Comparison of ENCODE assay signal across 23 cellular contexts in the genomic region with DNA sequence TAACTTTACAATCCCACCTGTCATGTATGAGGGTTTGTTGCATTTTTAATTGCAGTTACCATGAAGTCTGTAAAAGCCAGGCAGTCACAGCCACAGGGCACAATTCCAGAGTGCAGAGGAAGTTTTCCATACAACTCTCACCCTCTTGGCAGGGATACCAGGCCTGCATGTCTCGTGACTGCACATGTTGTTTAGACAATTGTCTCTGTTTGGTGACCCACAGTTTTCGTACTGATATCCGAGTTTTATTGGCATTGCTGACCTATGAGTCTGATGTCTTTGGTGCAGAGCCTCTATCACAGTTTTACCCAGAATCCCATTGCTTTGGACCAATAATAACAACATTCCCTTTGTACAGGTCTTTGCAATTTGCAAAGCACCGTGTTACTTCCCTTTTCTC. TPM values are rescaled to one million over a fixed set of nuclear protein-coding genes. Genes with fewer than 3 reads are reported as not detected.
DNase-seq lines count a peak whose midpoint lies in the region; ATAC-seq, FAIRE-seq and TF ChIP-seq lines count a peak whose summit lies in the region.
"Had no signal": no experiment of that assay in that cellular context is flagged by ENCODE, and none has a peak within 500 bp of the region (broad histone marks: within the 10 kb centered on the region; RNA-seq: fewer than 3 reads in every experiment).

No MANE protein-coding gene starts in this region.

- TF ChIP-seq CTCF in LNCaP clone FGC (IDR thresholded peaks at IDR 0.05; ENCODE audit: control insufficient read depth, extremely low read depth, insufficient read depth) (no peak), coronary artery (IDR thresholded peaks at IDR 0.05) (no peak), kidney (IDR thresholded peaks at IDR 0.05; ENCODE audit: borderline replicate concordance, extremely low read depth, insufficient read depth) (no peak)

- H3K27me3 Mint-ChIP-seq in T-helper 2 cell treated with Interferon-gamma antibody and Interleukin-4, amounts not matched to agents 5 μg/mL and 100 μg/mL, for 36 hours (ENCODE audit: low read depth) = peaks cover 12% of the 10 kb centered on the region
- peaks cover 22% of the 10 kb centered on the region for H3K27me3 Mint-ChIP-seq in activated CD8-positive, alpha-beta T cell treated with anti-CD3 and anti-CD28 coated beads, Interleukin-2, amount 10 ng/mL, durations not matched to agents 7 days and 5 days (ENCODE audit: low read depth)

- peak; percentile 65 for DNase-seq in LNCaP clone FGC (ENCODE audit: low read depth)
- peak; percentile 41 for DNase-seq in coronary artery (ENCODE audit: low spot score)
- peak; percentile 41 for DNase-seq in kidney
- DNase-seq in urothelium cell line (ENCODE audit: low spot score) = no peak
- DNase-seq in H54 (ENCODE audit: insufficient read length, low spot score) = no peak
- no peak for DNase-seq in T-helper 2 cell treated with Interferon-gamma antibody and Interleukin-4, amounts not matched to agents 5 μg/mL and 100 μg/mL, for 36 hours (ENCODE audit: low spot score)
- DNase-seq in activated CD8-positive, alpha-beta T cell treated with anti-CD3 and anti-CD28 coated beads, Interleukin-2, amount 10 ng/mL, durations not matched to agents 7 days and 5 days = no peak
- DNase-seq: activated CD4-positive, CD25-positive, alpha-beta regulatory T cell; activated CD8-positive, alpha-beta memory T cell treated with anti-CD3 and anti-CD28 coated beads, Interleukin-2, amount 10 ng/mL, durations not matched to agents 7 days and 5 days; activated effector memory CD4-positive, alpha-beta T cell treated with anti-CD3 and anti-CD28 coated beads, Interleukin-2, amount 50 U/mL, for 16 hours; anterior cingulate cortex; cortex of kidney; DND-41; H7; hypothalamus; left lung; NCI-H2029; NCI-H524 treated with DMSO at 0.1 percent for 48 hours; nephron progenitor cell; retina; RPMI8226; stimulated activated CD4-positive, alpha-beta T cell treated with anti-CD3 and anti-CD28 coated beads, Interleukin-2, amount 100 ng/mL, for 24 hours; T-cell had no signal

- no peak overlapping the region for H3K4me3 Mint-ChIP-seq in T-helper 2 cell treated with Interferon-gamma antibody and Interleukin-4, amounts not matched to agents 5 μg/mL and 100 μg/mL, for 36 hours
- H3K4me3 Mint-ChIP-seq in activated CD8-positive, alpha-beta T cell treated with anti-CD3 and anti-CD28 coated beads, Interleukin-2, amount 10 ng/mL, durations not matched to agents 7 days and 5 days = no peak overlapping the region
- H3K4me3 Mint-ChIP-seq: activated CD8-positive, alpha-beta memory T cell treated with anti-CD3 and anti-CD28 coated beads, Interleukin-2, amount 10 ng/mL, durations not matched to agents 7 days and 5 days; nephron progenitor cell; T-cell had no signal

- H3K36me3 ChIP-seq in kidney (ENCODE audit: control insufficient read depth in 1 of 2, insufficient read depth in 2 of 2, low read length in 2 of 2) = no peaks in the 10 kb centered on the region
- H3K36me3 ChIP-seq: left lung had no signal

- POLR2A ChIA-PET in activated CD8-positive, alpha-beta T cell treated with anti-CD3 and anti-CD28 coated beads, Interleukin-2, amount 10 ng/mL, durations not matched to agents 7 days and 5 days (lab: Charles Lee) = no interaction called here

- CTCF ChIA-PET in activated CD8-positive, alpha-beta T cell treated with anti-CD3 and anti-CD28 coated beads, Interleukin-2, amount 10 ng/mL, durations not matched to agents 7 days and 5 days (lab: Charles Lee) = no interaction called here

- no peak overlapping the region for H3K4me3 ChIP-seq in LNCaP clone FGC (ENCODE audit: low read depth, low read length)
- no peak overlapping the region for H3K4me3 ChIP-seq in coronary artery
- no peak overlapping the region for H3K4me3 ChIP-seq in kidney (ENCODE audit: low read length in 2 of 2)
- H3K4me3 ChIP-seq: left lung had no signal

- no peak for ATAC-seq in activated CD8-positive, alpha-beta T cell treated with anti-CD3 and anti-CD28 coated beads, Interleukin-2, amount 10 ng/mL, durations not matched to agents 7 days and 5 days
- ATAC-seq: activated CD8-positive, alpha-beta memory T cell treated with anti-CD3 and anti-CD28 coated beads, Interleukin-2, amount 10 ng/mL, durations not matched to agents 7 days and 5 days; left lung; T-cell had no signal

- peaks cover 21% of the 10 kb centered on the region for H3K4me1 Mint-ChIP-seq in T-helper 2 cell treated with Interferon-gamma antibody and Interleukin-4, amounts not matched to agents 5 μg/mL and 100 μg/mL, for 36 hours (ENCODE audit: low read depth)
- H3K4me1 Mint-ChIP-seq in activated CD8-positive, alpha-beta T cell treated with anti-CD3 and anti-CD28 coated beads, Interleukin-2, amount 10 ng/mL, durations not matched to agents 7 days and 5 days (ENCODE audit: low read depth) = peaks cover 26% of the 10 kb centered on the region

- H3K9me3 Mint-ChIP-seq in T-helper 2 cell treated with Interferon-gamma antibody and Interleukin-4, amounts not matched to agents 5 μg/mL and 100 μg/mL, for 36 hours = no peaks in the 10 kb centered on the region
- H3K9me3 Mint-ChIP-seq in activated CD8-positive, alpha-beta T cell treated with anti-CD3 and anti-CD28 coated beads, Interleukin-2, amount 10 ng/mL, durations not matched to agents 7 days and 5 days (ENCODE audit: insufficient read depth) = no peaks in the 10 kb centered on the region
- H3K9me3 Mint-ChIP-seq: nephron progenitor cell, T-cell had no signal

- no peak overlapping the region for H3K27ac Mint-ChIP-seq in T-helper 2 cell treated with Interferon-gamma antibody and Interleukin-4, amounts not matched to agents 5 μg/mL and 100 μg/mL, for 36 hours
- no peak overlapping the region for H3K27ac Mint-ChIP-seq in activated CD8-positive, alpha-beta T cell treated with anti-CD3 and anti-CD28 coated beads, Interleukin-2, amount 10 ng/mL, durations not matched to agents 7 days and 5 days
- H3K27ac Mint-ChIP-seq: activated CD8-positive, alpha-beta memory T cell treated with anti-CD3 and anti-CD28 coated beads, Interleukin-2, amount 10 ng/mL, durations not matched to agents 7 days and 5 days; nephron progenitor cell; T-cell had no signal

- H3K36me3 Mint-ChIP-seq in T-helper 2 cell treated with Interferon-gamma antibody and Interleukin-4, amounts not matched to agents 5 μg/mL and 100 μg/mL, for 36 hours (ENCODE audit: low read depth) = no peaks in the 10 kb centered on the region
- no peaks in the 10 kb centered on the region for H3K36me3 Mint-ChIP-seq in activated CD8-positive, alpha-beta T cell treated with anti-CD3 and anti-CD28 coated beads, Interleukin-2, amount 10 ng/mL, durations not matched to agents 7 days and 5 days (ENCODE audit: low read depth)
- H3K36me3 Mint-ChIP-seq: activated CD8-positive, alpha-beta memory T cell treated with anti-CD3 and anti-CD28 coated beads, Interleukin-2, amount 10 ng/mL, durations not matched to agents 7 days and 5 days; T-cell had no signal

- intact Hi-C loops in kidney (cut with DNase I) = no loop called here

- peaks cover 0 to 4% of the 10 kb centered on the region in 2 donors for H3K4me1 ChIP-seq in kidney (ENCODE audit: control insufficient read depth in 1 of 2, insufficient read depth in 1 of 2, low read depth in 1 of 2, low read length in 2 of 2)

- no peak for TF ChIP-seq POLR2A in H54 (IDR thresholded peaks at IDR 0.05; ENCODE audit: low read depth, low read length)

- H3K27ac ChIP-seq in coronary artery (no peak overlapping the region), kidney (ENCODE audit: low read depth in 2 of 2, low read length in 2 of 2) (no peak overlapping the region)
- H3K27ac ChIP-seq: left lung had no signal

- H3K9me3 ChIP-seq in kidney (ENCODE audit: control insufficient read depth in 1 of 2, low read length in 2 of 2) = no peaks in the 10 kb centered on the region
- H3K9me3 ChIP-seq: left lung had no signal

- FAIRE-seq in kidney (lab: Jason Lieb, UNC) (no peak), urothelium cell line (lab: Jason Lieb, UNC) (peak; percentile 93), H54 (lab: Jason Lieb, UNC) (no peak)

- no peak overlapping the region for H3K9ac ChIP-seq in kidney (ENCODE audit: low read length in 2 of 2)

RNA-seq across cellular contexts. Expression of gene MYZAP, which starts 24.9 kb away (rescaled TPM):
- total RNA-seq in kidney = 3.3 TPM
- polyA plus RNA-seq in kidney (ENCODE audit: insufficient read depth, low read depth, low replicate concordance) = 6.1 TPM
- total RNA-seq in activated CD8-positive, alpha-beta T cell treated with anti-CD3 and anti-CD28 coated beads, Interleukin-2, amount 10 ng/mL, durations not matched to agents 7 days and 5 days = not detected
- total RNA-seq: activated CD8-positive, alpha-beta memory T cell treated with anti-CD3 and anti-CD28 coated beads, Interleukin-2, amount 10 ng/mL, durations not matched to agents 7 days and 5 days had no signal

Comparison
In these comparisons a context has a peak if more than half of its experiments do, and no peak if none do; other contexts are left out.
1. DNase-seq: peak in LNCaP clone FGC (single experiment), coronary artery (single experiment) and kidney (single experiment); none in urothelium cell line (single experiment), H54 (single experiment), T-helper 2 cell treated with Interferon-gamma antibody and Interleukin-4, amounts not matched to agents 5 μg/mL and 100 μg/mL, for 36 hours (single experiment) and activated CD8-positive, alpha-beta T cell treated with anti-CD3 and anti-CD28 coated beads, Interleukin-2, amount 10 ng/mL, durations not matched to agents 7 days and 5 days (single experiment).